ENCODE assay signal across 11 cellular contexts in genomic region chr6:5041955-5042354, GRCh38. TPM values are rescaled to one million over a fixed set of nuclear protein-coding genes. Genes with fewer than 3 reads are reported as not detected.
"Had no signal": no experiment of that assay in that cellular context is flagged by ENCODE, and none has a peak within 500 bp of the region (broad histone marks: within the 10 kb centered on the region; RNA-seq: fewer than 3 reads in every experiment).

No MANE protein-coding gene starts in this region.

- H3K9ac ChIP-seq: GM23248 had no signal

- ATAC-seq: GM23338, HCT116 had no signal

- H3K36me3 ChIP-seq: HAP-1 had no signal

- H3K4me1 ChIP-seq: HAP-1 had no signal

- FAIRE-seq: H54 had no signal

- H2AFZ ChIP-seq: GM23248, GM23338 had no signal

- H3K4me2 ChIP-seq: GM23338 had no signal

- H3K27ac ChIP-seq: GM23248 had no signal

- H3K4me3 ChIP-seq: GM23248, GM23338, HAP-1 had no signal

- DNase-seq: GM23248, GOT3, H7, H9, HCEC 1CT, HFFc6 had no signal

- H3K9me3 ChIP-seq: HAP-1 had no signal

RNA-seq across cellular contexts. Expression of gene PPP1R3G, which starts 43.2 kb away (rescaled TPM):
- total RNA-seq: H4, H9 had no signal
